ENCODE assay signal across 14 cellular contexts in genomic region chr5:151592855-151593408, GRCh38. TPM values are rescaled to one million over a fixed set of nuclear protein-coding genes. Genes with fewer than 3 reads are reported as not detected.
DNase-seq lines count a peak whose midpoint lies in the region; ATAC-seq and TF ChIP-seq lines count a peak whose summit lies in the region.
"Had no signal": no experiment of that assay in that cellular context is flagged by ENCODE, and none has a peak within 500 bp of the region (broad histone marks: within the 10 kb centered on the region; RNA-seq: fewer than 3 reads in every experiment).

No MANE protein-coding gene starts in this region.

- H3K27me3 ChIP-seq in osteoblast (ENCODE audit: insufficient read depth, low read length), result peaks cover 4% of the 10 kb centered on the region
- H3K27me3 ChIP-seq: dorsolateral prefrontal cortex, neutrophil had no signal

- no peak overlapping the region for H3K27ac Mint-ChIP-seq in stimulated activated memory B cell treated with anti-CD40 and anti-IgM and Interleukin-4, amounts not matched to agents 10 μg/mL and 1 μg/mL and 100 μg/mL, for 72 hours
- H3K27ac Mint-ChIP-seq in T-helper 17 cell, result no peak overlapping the region

- no peaks in the 10 kb centered on the region for H3K9me3 Mint-ChIP-seq in stimulated activated memory B cell treated with anti-CD40 and anti-IgM and Interleukin-4, amounts not matched to agents 10 μg/mL and 1 μg/mL and 100 μg/mL, for 72 hours

- no peaks in the 10 kb centered on the region for H3K36me3 ChIP-seq in osteoblast (ENCODE audit: insufficient read depth, low read length)
- H3K36me3 ChIP-seq: neutrophil had no signal

- ATAC-seq in GM18508 (IDR thresholded peaks at IDR 0.05; ENCODE audit: insufficient read depth, unreplicated experiment) (peak; percentile 45), GM21576 (IDR thresholded peaks at IDR 0.05; ENCODE audit: unreplicated experiment) (peak; percentile 68), T-helper 17 cell (no peak)
- no peak for ATAC-seq in stimulated activated memory B cell treated with anti-CD40 and anti-IgM and Interleukin-4, amounts not matched to agents 10 μg/mL and 1 μg/mL and 100 μg/mL, for 72 hours

- no peak overlapping the region for H3K4me2 ChIP-seq in osteoblast (ENCODE audit: insufficient read depth, low read length)

- H3K4me3 ChIP-seq in osteoblast (ENCODE audit: insufficient read depth, low read length), result no peak overlapping the region
- H3K4me3 ChIP-seq: dorsolateral prefrontal cortex had no signal

- no peaks in the 10 kb centered on the region for H3K36me3 Mint-ChIP-seq in stimulated activated memory B cell treated with anti-CD40 and anti-IgM and Interleukin-4, amounts not matched to agents 10 μg/mL and 1 μg/mL and 100 μg/mL, for 72 hours
- no peaks in the 10 kb centered on the region for H3K36me3 Mint-ChIP-seq in T-helper 17 cell (ENCODE audit: low read depth)

- H2AFZ ChIP-seq in osteoblast (ENCODE audit: low read length), result no peak overlapping the region

- H3K79me2 ChIP-seq in osteoblast (ENCODE audit: insufficient read depth, low read length), result no peaks in the 10 kb centered on the region

- H3K4me1 ChIP-seq in osteoblast (ENCODE audit: insufficient read depth, low read length), result no peaks in the 10 kb centered on the region

- H4K20me1 ChIP-seq in osteoblast (ENCODE audit: insufficient read depth, low read length), result no peaks in the 10 kb centered on the region

- H3K4me3 Mint-ChIP-seq in stimulated activated memory B cell treated with anti-CD40 and anti-IgM and Interleukin-4, amounts not matched to agents 10 μg/mL and 1 μg/mL and 100 μg/mL, for 72 hours, result no peak overlapping the region
- H3K4me3 Mint-ChIP-seq in T-helper 17 cell, result no peak overlapping the region

- H3K27me3 Mint-ChIP-seq in stimulated activated memory B cell treated with anti-CD40 and anti-IgM and Interleukin-4, amounts not matched to agents 10 μg/mL and 1 μg/mL and 100 μg/mL, for 72 hours, result peaks cover 21% of the 10 kb centered on the region
- H3K27me3 Mint-ChIP-seq in T-helper 17 cell, result peaks cover 18% of the 10 kb centered on the region

- DNase-seq in LHCN-M2 (ENCODE audit: low read depth) (peak; percentile 97), osteoblast (ENCODE audit: insufficient read length, low spot score, missing footprints) (peak; percentile 88), T-helper 17 cell (no peak)
- DNase-seq in stimulated activated CD4-positive, alpha-beta T cell treated with anti-CD3 and anti-CD28 coated beads, Interleukin-15, amount 100 ng/mL, for 24 hours, result no peak
- DNase-seq: activated effector memory CD4-positive, alpha-beta T cell treated with Interleukin-2 at 50 U/mL for 16 hours; DND-41; dorsolateral prefrontal cortex; GOT3; KBM-7 had no signal

- H3K9me3 ChIP-seq in osteoblast (ENCODE audit: low read depth, low read length) (no peaks in the 10 kb centered on the region), T-helper 17 cell (ENCODE audit: control insufficient read depth, low read length, poor library complexity, severe bottlenecking) (no peaks in the 10 kb centered on the region)
- H3K9me3 ChIP-seq: neutrophil had no signal

- no peak overlapping the region for H3K27ac ChIP-seq in osteoblast (ENCODE audit: low read depth, low read length)
- H3K27ac ChIP-seq: neutrophil, VCaP had no signal

- no peak for TF ChIP-seq CTCF in osteoblast (IDR thresholded peaks at IDR 0.05; ENCODE audit: extremely low read depth, low read depth, low read length)

- H3K4me1 Mint-ChIP-seq in stimulated activated memory B cell treated with anti-CD40 and anti-IgM and Interleukin-4, amounts not matched to agents 10 μg/mL and 1 μg/mL and 100 μg/mL, for 72 hours, result peaks cover 10% of the 10 kb centered on the region
- H3K4me1 Mint-ChIP-seq in T-helper 17 cell, result peaks cover 3% of the 10 kb centered on the region

RNA-seq across cellular contexts. Expression of gene FAT2, which starts 1.8 kb away (rescaled TPM):
- total RNA-seq in LHCN-M2 (2014; rRNA removed), result 0.13 TPM in 1 of 2 replicates, not detected in the other
- polyA plus RNA-seq in LHCN-M2 (2012), result 0.07 TPM
- total RNA-seq in osteoblast, result 0.36 and 0.59 TPM in 2 replicates
- not detected for total RNA-seq in T-helper 17 cell

Comparison
In these comparisons a context has a peak if more than half of its experiments do, and no peak if none do; other contexts are left out.
1. ATAC-seq: peak in GM18508 (single experiment) and GM21576 (single experiment); none in stimulated activated memory B cell treated with anti-CD40 and anti-IgM and Interleukin-4, amounts not matched to agents 10 μg/mL and 1 μg/mL and 100 μg/mL, for 72 hours (single experiment) and T-helper 17 cell (single experiment).
2. DNase-seq: peak in LHCN-M2 (single experiment) and osteoblast (single experiment); none in T-helper 17 cell (0 of 3) and stimulated activated CD4-positive, alpha-beta T cell treated with anti-CD3 and anti-CD28 coated beads, Interleukin-15, amount 100 ng/mL, for 24 hours (single experiment).